9 cellular contexts compared by ENCODE assay signal in the genomic region with DNA sequence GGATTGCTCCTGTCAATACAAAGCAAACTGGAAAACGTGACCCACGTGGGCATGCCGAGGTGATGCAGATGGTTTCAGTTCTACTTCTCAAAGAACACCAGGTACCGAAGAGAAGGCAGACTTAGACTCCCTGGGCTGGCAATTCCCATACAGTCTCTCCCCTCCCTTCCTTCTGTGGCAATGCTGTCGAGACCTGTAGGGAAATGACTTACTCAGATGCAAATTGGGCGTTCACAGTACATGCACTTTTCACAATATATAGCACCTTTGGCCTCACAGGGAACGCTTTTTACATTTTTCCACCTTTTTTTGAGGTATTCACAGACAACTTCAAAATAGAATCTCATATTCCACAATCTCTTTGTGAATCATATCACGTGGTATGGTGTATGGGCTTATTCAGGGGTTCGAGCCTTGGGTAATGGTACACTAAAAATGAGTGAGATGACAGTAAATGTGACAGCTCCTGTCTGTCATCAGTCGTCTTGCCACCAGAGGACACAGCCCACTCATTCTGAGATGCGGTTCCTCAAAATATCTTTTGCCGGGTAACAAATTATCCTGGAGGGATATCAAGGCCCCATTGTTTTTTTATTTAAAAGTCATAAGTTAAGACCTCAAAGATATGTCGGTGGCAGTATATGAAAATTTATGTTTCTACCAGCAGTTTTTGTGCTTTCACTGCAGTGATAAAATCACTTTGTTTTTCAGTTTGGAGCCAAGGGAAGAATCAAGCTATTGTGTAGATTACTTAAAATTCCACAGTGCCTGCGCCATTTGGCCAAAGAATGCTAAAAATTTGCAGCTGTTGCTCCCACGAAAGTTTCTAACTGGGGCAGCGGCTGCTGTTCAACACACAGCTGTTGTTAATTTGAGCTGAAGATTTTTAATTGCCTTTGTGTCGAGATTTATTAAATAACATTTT.
A peak's percentile ranks its signal among the peaks of the same experiment; 100 is the strongest.
DNase-seq lines count a peak whose midpoint lies in the region; ATAC-seq lines count a peak whose summit lies in the region.
"Had no signal": no experiment of that assay in that cellular context is flagged by ENCODE, and none has a peak within 500 bp of the region (broad histone marks: within the 10 kb centered on the region; RNA-seq: fewer than 3 reads in every experiment).

No MANE protein-coding gene starts in this region.

- peaks cover 19 to 20% of the 10 kb centered on the region in 2 donors for H3K4me1 ChIP-seq in neuronal stem cell (ENCODE audit: control insufficient read depth in 2 of 2, insufficient read depth in 1 of 2, low read depth in 1 of 2, low read length in 2 of 2)

- no peak for ATAC-seq in GM18868 (IDR thresholded peaks at IDR 0.05; ENCODE audit: unreplicated experiment)

- H3K9ac ChIP-seq in neuronal stem cell (ENCODE audit: low read depth, low read length, poor library complexity), result no peak overlapping the region

- peaks cover under 1 to 3% of the 10 kb centered on the region in 2 donors for H3K9me3 ChIP-seq in neuronal stem cell (replicated peaks in 1 of 2; ENCODE audit: control insufficient read depth in 2 of 2, insufficient read depth in 1 of 2, low read depth in 1 of 2, low read length in 2 of 2)
- H3K9me3 ChIP-seq: suprapubic skin had no signal

- H2AK5ac ChIP-seq in neuronal stem cell (ENCODE audit: low read depth, low read length), result no peak overlapping the region

- H2AFZ ChIP-seq in neuronal stem cell (ENCODE audit: low read length), result peak overlapping the region; percentile 74

- no peaks in the 10 kb centered on the region for H3K79me1 ChIP-seq in neuronal stem cell (ENCODE audit: low read depth, low read length)

- H3K4me2 ChIP-seq in neuronal stem cell (ENCODE audit: insufficient read depth, low read length, poor library complexity, severe bottlenecking), result no peak overlapping the region

- H3K27me3 ChIP-seq in neuronal stem cell (ENCODE audit: control insufficient read depth in 3 of 3, insufficient read depth in 3 of 3, low read depth in 1 of 3, low read length in 3 of 3), result no peaks in the 10 kb centered on the region
- H3K27me3 ChIP-seq: suprapubic skin had no signal

- no peak overlapping the region for H4K8ac ChIP-seq in neuronal stem cell (ENCODE audit: low read depth, low read length)

- H2BK15ac ChIP-seq in neuronal stem cell (ENCODE audit: low read length), result no peak overlapping the region

- H4K91ac ChIP-seq in neuronal stem cell (ENCODE audit: low read depth, low read length, poor library complexity), result peak overlapping the region; percentile 41

- no peak overlapping the region for H3K14ac ChIP-seq in neuronal stem cell (ENCODE audit: low read length)

- H3K36me3 ChIP-seq in neuronal stem cell (replicated peaks in 1 of 2; ENCODE audit: control insufficient read depth in 2 of 2, insufficient read depth in 2 of 2, low read length in 2 of 2), result no peaks in the 10 kb centered on the region
- H3K36me3 ChIP-seq: suprapubic skin had no signal

- H3K4me3 ChIP-seq in neuronal stem cell (ENCODE audit: low read length in 2 of 2), result no peak overlapping the region
- H3K4me3 ChIP-seq: suprapubic skin had no signal

- no CpG with 5 or more reads among the region's 17 CpGs for WGBS in neuronal stem cell (ENCODE audit: extremely low coverage in 2 of 2, insufficient read length in 2 of 2, insufficient replicate concordance in 1 of 2), 2 donors

- peak overlapping the region; percentile 92 for H3K27ac ChIP-seq in neuronal stem cell (replicated peaks; ENCODE audit: low read length)
- H3K27ac ChIP-seq: suprapubic skin had no signal

- DNase-seq in AG20443 (ENCODE audit: low spot score) (peak; percentile 87), SK-MEL-5 (ENCODE audit: low read depth, low spot score) (peak; percentile 87), fibroblast of the conjunctiva (ENCODE audit: low read depth) (peak; percentile 53), neuronal stem cell (ENCODE audit: low spot score) (peak; percentile 58), HT-29 (ENCODE audit: low spot score) (no peak), COLO668 (lab: John Stamatoyannopoulos, UW; ENCODE audit: unreplicated experiment) (no peak)
- DNase-seq in stimulated activated CD4-positive, alpha-beta T cell treated with anti-CD3 and anti-CD28 coated beads, Interleukin-4, amount 100 ng/mL, for 1 hour, result no peak

- H3K18ac ChIP-seq in neuronal stem cell (ENCODE audit: low read length), result peak overlapping the region; percentile 27

- no peak overlapping the region for H2BK120ac ChIP-seq in neuronal stem cell (ENCODE audit: low read depth, low read length)

- in situ Hi-C loops in SK-MEL-5 (cut with HindIII; ENCODE audit: low pct_unique_long_range_greater_than_20kb, low sequenced_read_pairs), result no loop called here

- H2BK5ac ChIP-seq in neuronal stem cell (ENCODE audit: low read length), result no peak overlapping the region

- H3K23ac ChIP-seq in neuronal stem cell (ENCODE audit: low read depth, low read length, poor library complexity), result no peak overlapping the region

- H3K4ac ChIP-seq in neuronal stem cell (ENCODE audit: low read length), result no peak overlapping the region

- H2BK12ac ChIP-seq in neuronal stem cell (ENCODE audit: low read length), result peak overlapping the region; percentile 3

Comparison
In these comparisons a context has a peak if more than half of its experiments do, and no peak if none do; other contexts are left out.
1. DNase-seq: peak in AG20443 (single experiment), SK-MEL-5 (single experiment), fibroblast of the conjunctiva (single experiment) and neuronal stem cell (single experiment); none in HT-29 (single experiment), stimulated activated CD4-positive, alpha-beta T cell treated with anti-CD3 and anti-CD28 coated beads, Interleukin-4, amount 100 ng/mL, for 1 hour (single experiment) and COLO668 (single experiment).